In genomic region chr20:44153636-44154043, GRCh38 we compare ENCODE assay signal across 1 cellular context.
TF ChIP-seq lines count a peak whose summit lies in the region.

No MANE protein-coding gene starts in this region.

TF ChIP-seq in H1, 55 proteins besides CTCF, POLR2A, EP300 and RAD21:
- TF ChIP-seq RNF2 (IDR thresholded peaks at IDR 0.05; ENCODE audit: borderline replicate concordance, low read depth, low read length, missing control alignments, poor library complexity, severe bottlenecking) (no peak), SRF (IDR thresholded peaks at IDR 0.05; ENCODE audit: low read depth, low read length) (peak; percentile 63; the same call in 1 of the 2 replicates)
